15 cellular contexts compared by ENCODE assay signal in the genomic region with DNA sequence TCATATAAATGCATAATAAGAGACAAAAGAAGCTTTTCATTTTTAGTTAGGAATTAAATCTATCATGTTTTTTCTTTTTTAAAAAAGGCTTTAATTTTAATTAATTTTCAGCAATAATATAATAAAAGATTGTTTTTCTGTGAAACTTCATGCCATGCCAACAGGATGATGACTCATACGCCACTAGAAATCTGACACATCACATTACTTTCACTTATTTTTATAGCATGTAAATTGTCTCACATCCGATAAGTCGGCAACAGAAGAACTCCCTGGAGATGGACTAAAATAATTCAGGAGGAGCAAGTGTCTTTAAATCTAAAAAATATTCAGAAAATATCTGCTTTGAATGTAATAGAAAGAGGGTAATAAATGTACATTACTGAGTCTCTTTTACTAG.
DNase-seq lines count a peak whose midpoint lies in the region; FAIRE-seq and TF ChIP-seq lines count a peak whose summit lies in the region.
"Had no signal": no experiment of that assay in that cellular context is flagged by ENCODE, and none has a peak within 500 bp of the region (broad histone marks: within the 10 kb centered on the region; RNA-seq: fewer than 3 reads in every experiment).

No MANE protein-coding gene starts in this region.

- no peaks in the 10 kb centered on the region for H3K9me3 Mint-ChIP-seq in T-helper 2 cell treated with Interferon-gamma antibody and Interleukin-4, amounts not matched to agents 5 μg/mL and 100 μg/mL, for 36 hours

- H3K4me3 Mint-ChIP-seq in T-helper 2 cell treated with Interferon-gamma antibody and Interleukin-4, amounts not matched to agents 5 μg/mL and 100 μg/mL, for 36 hours, result no peak overlapping the region
- H3K4me3 Mint-ChIP-seq: CD4-positive, CD25-positive, alpha-beta regulatory T cell; naive thymus-derived CD4-positive, alpha-beta T cell had no signal

- no peaks in the 10 kb centered on the region for H3K36me3 Mint-ChIP-seq in T-helper 2 cell treated with Interferon-gamma antibody and Interleukin-4, amounts not matched to agents 5 μg/mL and 100 μg/mL, for 36 hours (ENCODE audit: low read depth)
- H3K36me3 Mint-ChIP-seq: CD4-positive, CD25-positive, alpha-beta regulatory T cell; naive thymus-derived CD4-positive, alpha-beta T cell had no signal

- no peak overlapping the region for H3K4me3 ChIP-seq in bronchial epithelial cell (ENCODE audit: low read depth, low read length)
- H3K4me3 ChIP-seq: adrenal gland, heart left ventricle had no signal

- no peak for TF ChIP-seq CTCF in bronchial epithelial cell (IDR thresholded peaks at IDR 0.05; ENCODE audit: insufficient read depth, low read length, severe bottlenecking)

- H3K27ac Mint-ChIP-seq in T-helper 2 cell treated with Interferon-gamma antibody and Interleukin-4, amounts not matched to agents 5 μg/mL and 100 μg/mL, for 36 hours, result no peak overlapping the region
- H3K27ac Mint-ChIP-seq: CD4-positive, CD25-positive, alpha-beta regulatory T cell; naive thymus-derived CD4-positive, alpha-beta T cell had no signal

- no peaks in the 10 kb centered on the region for H3K4me1 Mint-ChIP-seq in T-helper 2 cell treated with Interferon-gamma antibody and Interleukin-4, amounts not matched to agents 5 μg/mL and 100 μg/mL, for 36 hours (ENCODE audit: low read depth)
- H3K4me1 Mint-ChIP-seq: CD4-positive, CD25-positive, alpha-beta regulatory T cell; naive thymus-derived CD4-positive, alpha-beta T cell had no signal

- H3K27me3 ChIP-seq in bronchial epithelial cell (ENCODE audit: control insufficient read depth, insufficient read depth, low read length), result no peaks in the 10 kb centered on the region
- H3K27me3 ChIP-seq: adrenal gland, heart left ventricle had no signal

- peak; percentile 19 for DNase-seq in AG20443 (ENCODE audit: low spot score)
- peak; percentile 25 for DNase-seq in M059J (ENCODE audit: low read depth)
- DNase-seq in bronchial epithelial cell (ENCODE audit: low read depth), result peak; percentile 77
- peak; percentile 42 for DNase-seq in kidney tubule cell (ENCODE audit: low spot score)
- no peak for DNase-seq in NOMO-1 treated with DMSO at 0.1 percent for 48 hours (lab: John Stamatoyannopoulos, UW; ENCODE audit: unreplicated experiment)
- no peak for DNase-seq in GM12892 (ENCODE audit: insufficient read length)
- DNase-seq in T-helper 2 cell treated with Interferon-gamma antibody and Interleukin-4, amounts not matched to agents 5 μg/mL and 100 μg/mL, for 36 hours (ENCODE audit: low spot score), result no peak
- DNase-seq in globus pallidus (ENCODE audit: low spot score), result no peak
- DNase-seq: adrenal gland; CD4-positive, CD25-positive, alpha-beta regulatory T cell; heart left ventricle; left colon; naive thymus-derived CD4-positive, alpha-beta T cell; NCI-H2029 treated with DMSO at 0.1 percent for 48 hours; stimulated activated naive CD4-positive, alpha-beta T cell treated with Interleukin-2 at 50 U/mL for 16 hours had no signal

- H3K36me3 ChIP-seq in bronchial epithelial cell (ENCODE audit: control insufficient read depth, insufficient read depth, low read length), result no peaks in the 10 kb centered on the region
- H3K36me3 ChIP-seq: adrenal gland, heart left ventricle had no signal

- TF ChIP-seq POLR2A in GM12892 (IDR thresholded peaks at IDR 0.05; ENCODE audit: low read depth, low read length), result no peak

- FAIRE-seq in bronchial epithelial cell (lab: Jason Lieb, UNC) (no peak), GM12892 (lab: Jason Lieb, UNC) (no peak)

- no peaks in the 10 kb centered on the region for H3K27me3 Mint-ChIP-seq in T-helper 2 cell treated with Interferon-gamma antibody and Interleukin-4, amounts not matched to agents 5 μg/mL and 100 μg/mL, for 36 hours (ENCODE audit: low read depth)
- H3K27me3 Mint-ChIP-seq: CD4-positive, CD25-positive, alpha-beta regulatory T cell; naive thymus-derived CD4-positive, alpha-beta T cell had no signal

Comparison
In these comparisons a context has a peak if more than half of its experiments do, and no peak if none do; other contexts are left out.
1. DNase-seq: peak in AG20443 (single experiment), M059J (single experiment), bronchial epithelial cell (single experiment) and kidney tubule cell (single experiment); none in NOMO-1 treated with DMSO at 0.1 percent for 48 hours (single experiment), GM12892 (single experiment), T-helper 2 cell treated with Interferon-gamma antibody and Interleukin-4, amounts not matched to agents 5 μg/mL and 100 μg/mL, for 36 hours (single experiment) and globus pallidus (single experiment).